ENCODE assay signal across 1 cellular context in the genomic region with DNA sequence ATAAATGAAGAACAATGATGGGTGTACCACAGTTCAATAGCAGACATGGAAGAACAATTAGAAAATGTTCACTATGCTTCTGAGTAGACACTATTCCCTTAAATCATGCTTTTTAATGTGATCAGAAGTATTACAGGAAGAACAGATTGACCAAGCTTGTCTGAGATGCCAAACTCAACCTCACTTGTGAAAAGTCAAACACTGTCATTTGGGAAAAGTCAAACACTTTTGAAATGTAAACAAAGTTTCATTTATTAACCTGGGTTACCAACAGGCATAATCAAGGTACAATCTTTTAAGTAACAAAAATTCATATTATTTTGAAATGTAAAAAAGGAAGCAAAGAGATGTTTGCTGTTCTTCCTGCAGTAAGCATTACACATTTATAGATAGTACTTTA.
TF ChIP-seq lines count a peak whose summit lies in the region.

No MANE protein-coding gene starts in this region.

TF ChIP-seq in HepG2, 621 proteins besides CTCF, POLR2A, EP300 and RAD21 (continued from another document):
- TF ChIP-seq, protein P1, sequence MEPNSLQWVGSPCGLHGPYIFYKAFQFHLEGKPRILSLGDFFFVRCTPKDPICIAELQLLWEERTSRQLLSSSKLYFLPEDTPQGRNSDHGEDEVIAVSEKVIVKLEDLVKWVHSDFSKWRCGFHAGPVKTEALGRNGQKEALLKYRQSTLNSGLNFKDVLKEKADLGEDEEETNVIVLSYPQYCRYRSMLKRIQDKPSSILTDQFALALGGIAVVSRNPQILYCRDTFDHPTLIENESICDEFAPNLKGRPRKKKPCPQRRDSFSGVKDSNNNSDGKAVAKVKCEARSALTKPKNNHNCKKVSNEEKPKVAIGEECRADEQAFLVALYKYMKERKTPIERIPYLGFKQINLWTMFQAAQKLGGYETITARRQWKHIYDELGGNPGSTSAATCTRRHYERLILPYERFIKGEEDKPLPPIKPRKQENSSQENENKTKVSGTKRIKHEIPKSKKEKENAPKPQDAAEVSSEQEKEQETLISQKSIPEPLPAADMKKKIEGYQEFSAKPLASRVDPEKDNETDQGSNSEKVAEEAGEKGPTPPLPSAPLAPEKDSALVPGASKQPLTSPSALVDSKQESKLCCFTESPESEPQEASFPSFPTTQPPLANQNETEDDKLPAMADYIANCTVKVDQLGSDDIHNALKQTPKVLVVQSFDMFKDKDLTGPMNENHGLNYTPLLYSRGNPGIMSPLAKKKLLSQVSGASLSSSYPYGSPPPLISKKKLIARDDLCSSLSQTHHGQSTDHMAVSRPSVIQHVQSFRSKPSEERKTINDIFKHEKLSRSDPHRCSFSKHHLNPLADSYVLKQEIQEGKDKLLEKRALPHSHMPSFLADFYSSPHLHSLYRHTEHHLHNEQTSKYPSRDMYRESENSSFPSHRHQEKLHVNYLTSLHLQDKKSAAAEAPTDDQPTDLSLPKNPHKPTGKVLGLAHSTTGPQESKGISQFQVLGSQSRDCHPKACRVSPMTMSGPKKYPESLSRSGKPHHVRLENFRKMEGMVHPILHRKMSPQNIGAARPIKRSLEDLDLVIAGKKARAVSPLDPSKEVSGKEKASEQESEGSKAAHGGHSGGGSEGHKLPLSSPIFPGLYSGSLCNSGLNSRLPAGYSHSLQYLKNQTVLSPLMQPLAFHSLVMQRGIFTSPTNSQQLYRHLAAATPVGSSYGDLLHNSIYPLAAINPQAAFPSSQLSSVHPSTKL (CRISPR knock-in tag; IDR thresholded peaks at IDR 0.05) = peak; percentile 28; the same call in 1 of the 2 replicates
- TF ChIP-seq SMC3 (IDR thresholded peaks at IDR 0.05; ENCODE audit: low read length) (no peak), CBX2 (IDR thresholded peaks at IDR 0.05; ENCODE audit: low read depth, low read length) (no peak), CBX2 (CRISPR knock-in tag; IDR thresholded peaks at IDR 0.05; ENCODE audit: low read depth) (no peak), ZNF788 (CRISPR knock-in tag; IDR thresholded peaks at IDR 0.05; ENCODE audit: borderline replicate concordance) (no peak), NAIF1 (CRISPR knock-in tag; IDR thresholded peaks at IDR 0.05; ENCODE audit: borderline replicate concordance) (no peak), MYNN (CRISPR knock-in tag; IDR thresholded peaks at IDR 0.05; ENCODE audit: low read depth) (no peak), SOX13 (IDR thresholded peaks at IDR 0.05) (no peak), SOX13 (CRISPR knock-in tag; conservative IDR thresholded peaks at IDR 0.05 in 1 of 2, IDR thresholded peaks at IDR 0.05 in 1 of 2) (peak in 1 of 2 experiments; percentile 34; a peak in 1 of 4 replicates), SAP130 (CRISPR knock-in tag; IDR thresholded peaks at IDR 0.05; ENCODE audit: low read depth) (peak; percentile 41; the same call in 1 of the 2 replicates), FOXA3 (CRISPR knock-in tag; IDR thresholded peaks at IDR 0.05) (peak; percentile 63), GATAD2A (CRISPR knock-in tag; IDR thresholded peaks at IDR 0.05) (peak; percentile 57)
- TF ChIP-seq, protein P2, sequence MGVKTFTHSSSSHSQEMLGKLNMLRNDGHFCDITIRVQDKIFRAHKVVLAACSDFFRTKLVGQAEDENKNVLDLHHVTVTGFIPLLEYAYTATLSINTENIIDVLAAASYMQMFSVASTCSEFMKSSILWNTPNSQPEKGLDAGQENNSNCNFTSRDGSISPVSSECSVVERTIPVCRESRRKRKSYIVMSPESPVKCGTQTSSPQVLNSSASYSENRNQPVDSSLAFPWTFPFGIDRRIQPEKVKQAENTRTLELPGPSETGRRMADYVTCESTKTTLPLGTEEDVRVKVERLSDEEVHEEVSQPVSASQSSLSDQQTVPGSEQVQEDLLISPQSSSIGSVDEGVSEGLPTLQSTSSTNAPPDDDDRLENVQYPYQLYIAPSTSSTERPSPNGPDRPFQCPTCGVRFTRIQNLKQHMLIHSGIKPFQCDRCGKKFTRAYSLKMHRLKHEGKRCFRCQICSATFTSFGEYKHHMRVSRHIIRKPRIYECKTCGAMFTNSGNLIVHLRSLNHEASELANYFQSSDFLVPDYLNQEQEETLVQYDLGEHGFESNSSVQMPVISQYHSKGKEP (CRISPR knock-in tag; IDR thresholded peaks at IDR 0.05) = no peak
- TF ChIP-seq, protein P3, sequence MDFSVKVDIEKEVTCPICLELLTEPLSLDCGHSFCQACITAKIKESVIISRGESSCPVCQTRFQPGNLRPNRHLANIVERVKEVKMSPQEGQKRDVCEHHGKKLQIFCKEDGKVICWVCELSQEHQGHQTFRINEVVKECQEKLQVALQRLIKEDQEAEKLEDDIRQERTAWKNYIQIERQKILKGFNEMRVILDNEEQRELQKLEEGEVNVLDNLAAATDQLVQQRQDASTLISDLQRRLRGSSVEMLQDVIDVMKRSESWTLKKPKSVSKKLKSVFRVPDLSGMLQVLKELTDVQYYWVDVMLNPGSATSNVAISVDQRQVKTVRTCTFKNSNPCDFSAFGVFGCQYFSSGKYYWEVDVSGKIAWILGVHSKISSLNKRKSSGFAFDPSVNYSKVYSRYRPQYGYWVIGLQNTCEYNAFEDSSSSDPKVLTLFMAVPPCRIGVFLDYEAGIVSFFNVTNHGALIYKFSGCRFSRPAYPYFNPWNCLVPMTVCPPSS (IDR thresholded peaks at IDR 0.05) = no peak
- TF ChIP-seq, protein P4, sequence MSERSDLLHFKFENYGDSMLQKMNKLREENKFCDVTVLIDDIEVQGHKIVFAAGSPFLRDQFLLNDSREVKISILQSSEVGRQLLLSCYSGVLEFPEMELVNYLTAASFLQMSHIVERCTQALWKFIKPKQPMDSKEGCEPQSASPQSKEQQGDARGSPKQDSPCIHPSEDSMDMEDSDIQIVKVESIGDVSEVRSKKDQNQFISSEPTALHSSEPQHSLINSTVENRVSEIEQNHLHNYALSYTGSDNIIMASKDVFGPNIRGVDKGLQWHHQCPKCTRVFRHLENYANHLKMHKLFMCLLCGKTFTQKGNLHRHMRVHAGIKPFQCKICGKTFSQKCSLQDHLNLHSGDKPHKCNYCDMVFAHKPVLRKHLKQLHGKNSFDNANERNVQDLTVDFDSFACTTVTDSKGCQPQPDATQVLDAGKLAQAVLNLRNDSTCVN (CRISPR knock-in tag; IDR thresholded peaks at IDR 0.05; ENCODE audit: borderline replicate concordance) = no peak
- TF ChIP-seq, protein P5, sequence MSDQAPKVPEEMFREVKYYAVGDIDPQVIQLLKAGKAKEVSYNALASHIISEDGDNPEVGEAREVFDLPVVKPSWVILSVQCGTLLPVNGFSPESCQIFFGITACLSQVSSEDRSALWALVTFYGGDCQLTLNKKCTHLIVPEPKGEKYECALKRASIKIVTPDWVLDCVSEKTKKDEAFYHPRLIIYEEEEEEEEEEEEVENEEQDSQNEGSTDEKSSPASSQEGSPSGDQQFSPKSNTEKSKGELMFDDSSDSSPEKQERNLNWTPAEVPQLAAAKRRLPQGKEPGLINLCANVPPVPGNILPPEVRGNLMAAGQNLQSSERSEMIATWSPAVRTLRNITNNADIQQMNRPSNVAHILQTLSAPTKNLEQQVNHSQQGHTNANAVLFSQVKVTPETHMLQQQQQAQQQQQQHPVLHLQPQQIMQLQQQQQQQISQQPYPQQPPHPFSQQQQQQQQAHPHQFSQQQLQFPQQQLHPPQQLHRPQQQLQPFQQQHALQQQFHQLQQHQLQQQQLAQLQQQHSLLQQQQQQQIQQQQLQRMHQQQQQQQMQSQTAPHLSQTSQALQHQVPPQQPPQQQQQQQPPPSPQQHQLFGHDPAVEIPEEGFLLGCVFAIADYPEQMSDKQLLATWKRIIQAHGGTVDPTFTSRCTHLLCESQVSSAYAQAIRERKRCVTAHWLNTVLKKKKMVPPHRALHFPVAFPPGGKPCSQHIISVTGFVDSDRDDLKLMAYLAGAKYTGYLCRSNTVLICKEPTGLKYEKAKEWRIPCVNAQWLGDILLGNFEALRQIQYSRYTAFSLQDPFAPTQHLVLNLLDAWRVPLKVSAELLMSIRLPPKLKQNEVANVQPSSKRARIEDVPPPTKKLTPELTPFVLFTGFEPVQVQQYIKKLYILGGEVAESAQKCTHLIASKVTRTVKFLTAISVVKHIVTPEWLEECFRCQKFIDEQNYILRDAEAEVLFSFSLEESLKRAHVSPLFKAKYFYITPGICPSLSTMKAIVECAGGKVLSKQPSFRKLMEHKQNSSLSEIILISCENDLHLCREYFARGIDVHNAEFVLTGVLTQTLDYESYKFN (CRISPR knock-in tag; conservative IDR thresholded peaks at IDR 0.05) = peak; percentile 37
